ENCODE assay signal across 12 cellular contexts in genomic region chr4:19850909-19851308, GRCh38.
DNase-seq lines count a peak whose midpoint lies in the region; ATAC-seq and TF ChIP-seq lines count a peak whose summit lies in the region.
"Had no signal": no experiment of that assay in that cellular context is flagged by ENCODE, and none has a peak within 500 bp of the region (broad histone marks: within the 10 kb centered on the region; RNA-seq: fewer than 3 reads in every experiment).

No MANE protein-coding gene starts in this region.

- DNase-seq in H4 (ENCODE audit: low spot score): peak; percentile 86
- peak; percentile 39 for DNase-seq in RWPE2 (ENCODE audit: low spot score)
- peak; percentile 11 for DNase-seq in fibroblast of gingiva (ENCODE audit: low read depth)
- DNase-seq in retinal pigment epithelial cell (ENCODE audit: low read depth): peak; percentile 91
- no peak for DNase-seq in right lobe of liver
- no peak for DNase-seq in tibial artery
- DNase-seq in esophagus muscularis mucosa (ENCODE audit: extremely low spot score): no peak
- DNase-seq in left lobe of liver (ENCODE audit: low spot score): no peak
- DNase-seq: activated CD4-positive, alpha-beta T cell treated with anti-CD3 and anti-CD28 coated beads, Interleukin-2, amount 50 U/mL, for 1 hour; NCI-H526 treated with DMSO at 0.1 percent for 48 hours had no signal

- intact Hi-C loops in right lobe of liver (cut with DNase I) (no loop called here), tibial artery (cut with DNase I; ENCODE audit: low total_unique reads) (no loop called here), esophagus muscularis mucosa (cut with DNase I) (no loop called here)

- ATAC-seq in RWPE2 (ENCODE audit: low read depth): peak; percentile 100
- no peak for ATAC-seq in right lobe of liver
- ATAC-seq in left lobe of liver: no peak

- no peaks in the 10 kb centered on the region for H3K27me3 ChIP-seq in RWPE2 (ENCODE audit: insufficient read depth, poor library complexity, severe bottlenecking)
- no peaks in the 10 kb centered on the region for H3K27me3 ChIP-seq in right lobe of liver
- H3K27me3 ChIP-seq in tibial artery: no peaks in the 10 kb centered on the region
- no peaks in the 10 kb centered on the region for H3K27me3 ChIP-seq in esophagus muscularis mucosa

- H3K4me1 ChIP-seq in RWPE2 (ENCODE audit: insufficient read depth, poor library complexity, severe bottlenecking) (peaks cover 8% of the 10 kb centered on the region), right lobe of liver (no peaks in the 10 kb centered on the region), tibial artery (no peaks in the 10 kb centered on the region), esophagus muscularis mucosa (peaks cover 0 to 8% (median 6%) of the 10 kb centered on the region in 4 donors)

- H3K9me3 ChIP-seq in RWPE2 (ENCODE audit: severe bottlenecking): no peaks in the 10 kb centered on the region
- no peaks in the 10 kb centered on the region for H3K9me3 ChIP-seq in right lobe of liver
- peaks cover 0 to 10% (median 0%) of the 10 kb centered on the region in 3 donors for H3K9me3 ChIP-seq in tibial artery
- no peaks in the 10 kb centered on the region for H3K9me3 ChIP-seq in esophagus muscularis mucosa

- 77% methylated on average over 5 of the region's 5 CpGs for WGBS in right lobe of liver (ENCODE audit: insufficient coverage, low coverage, low lambda C conversion rate, missing lambda C conversion rate)
- WGBS in esophagus muscularis mucosa: 95% methylated on average over 5 of the region's 5 CpGs

- no peak for TF ChIP-seq EP300 in esophagus muscularis mucosa (IDR thresholded peaks at IDR 0.05)

- peak; percentile 61 for TF ChIP-seq CTCF in RWPE2 (IDR thresholded peaks at IDR 0.05; ENCODE audit: poor library complexity, severe bottlenecking)
- peak; percentile 49 for TF ChIP-seq CTCF in retinal pigment epithelial cell (conservative IDR thresholded peaks at IDR 0.05; ENCODE audit: low read depth, low read length)
- TF ChIP-seq CTCF in right lobe of liver (IDR thresholded peaks at IDR 0.05): no peak
- no peak for TF ChIP-seq CTCF in tibial artery (IDR thresholded peaks at IDR 0.05)
- TF ChIP-seq CTCF in esophagus muscularis mucosa (IDR thresholded peaks at IDR 0.05): no peak

- H3K36me3 ChIP-seq in RWPE2 (ENCODE audit: low read depth) (no peaks in the 10 kb centered on the region), right lobe of liver (no peaks in the 10 kb centered on the region), tibial artery (no peaks in the 10 kb centered on the region), esophagus muscularis mucosa (no peaks in the 10 kb centered on the region)

- H3K4me3 ChIP-seq in RWPE2 (ENCODE audit: severe bottlenecking): no peak overlapping the region
- H3K4me3 ChIP-seq in retinal pigment epithelial cell (ENCODE audit: low read length): no peak overlapping the region
- no peak overlapping the region for H3K4me3 ChIP-seq in right lobe of liver
- no peak overlapping the region for H3K4me3 ChIP-seq in tibial artery
- H3K4me3 ChIP-seq in esophagus muscularis mucosa: no peak overlapping the region
- H3K4me3 ChIP-seq: coronary artery, skin epidermis had no signal

- TF ChIP-seq POLR2A in right lobe of liver (IDR thresholded peaks at IDR 0.05) (no peak), esophagus muscularis mucosa (IDR thresholded peaks at IDR 0.05; ENCODE audit: low read depth) (no peak)

- H3K27ac ChIP-seq in RWPE2 (ENCODE audit: poor library complexity, severe bottlenecking) (peak overlapping the region; percentile 28), right lobe of liver (no peak overlapping the region), tibial artery (no peak overlapping the region), esophagus muscularis mucosa (replicated peaks in 1 of 4) (no peak overlapping the region)
- H3K27ac ChIP-seq: coronary artery, skin epidermis had no signal

Comparison
In these comparisons a context has a peak if more than half of its experiments do, and no peak if none do; other contexts are left out.
1. DNase-seq: peak in H4 (single experiment), RWPE2 (single experiment), fibroblast of gingiva (single experiment) and retinal pigment epithelial cell (single experiment); none in right lobe of liver (0 of 3), tibial artery (0 of 2), esophagus muscularis mucosa (single experiment) and left lobe of liver (single experiment).
2. CTCF ChIP-seq: peak in RWPE2 (single experiment) and retinal pigment epithelial cell (single experiment); none in right lobe of liver (0 of 4), tibial artery (0 of 2) and esophagus muscularis mucosa (0 of 3).